8 cellular contexts compared by ENCODE assay signal in the genomic region with DNA sequence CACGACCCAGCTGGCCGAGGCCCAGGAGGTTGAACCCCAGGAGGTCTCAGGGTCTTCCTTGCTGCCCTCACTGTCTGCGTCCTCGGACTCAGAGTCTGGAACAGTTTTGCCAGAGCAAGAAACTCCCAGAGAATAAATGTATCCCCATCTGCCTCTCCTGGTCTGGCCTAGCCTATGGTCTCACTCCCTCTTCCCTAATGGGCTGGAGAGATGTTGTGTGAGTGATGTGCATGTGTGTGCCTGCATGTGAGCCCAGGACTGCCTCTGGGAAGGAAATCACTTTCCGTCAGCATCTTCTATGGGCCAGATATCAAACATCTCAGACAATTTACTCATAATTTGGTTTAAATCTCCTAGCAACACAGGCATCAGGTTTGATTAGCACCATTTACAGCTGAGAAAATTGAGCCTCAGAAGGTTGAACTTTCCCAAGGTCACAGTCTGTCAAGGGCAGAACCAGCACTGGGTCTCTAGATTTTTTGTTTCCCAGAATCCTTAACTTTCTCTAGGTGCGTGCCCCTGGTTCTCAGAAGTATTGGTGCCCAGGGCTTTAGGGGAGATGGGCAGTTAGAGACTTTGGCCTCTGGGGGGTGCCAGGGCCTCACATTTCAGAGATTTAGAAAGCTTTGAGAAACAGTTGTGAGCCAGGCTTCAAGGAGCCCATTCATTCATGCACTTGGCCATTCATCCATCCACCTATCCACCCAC. TPM values are rescaled to one million over a fixed set of nuclear protein-coding genes. Genes with fewer than 3 reads are reported as not detected.
DNase-seq lines count a peak whose midpoint lies in the region; ATAC-seq and TF ChIP-seq lines count a peak whose summit lies in the region.

No MANE protein-coding gene starts in this region.

- no peaks in the 10 kb centered on the region for H3K36me3 Mint-ChIP-seq in activated CD8-positive, alpha-beta memory T cell treated with anti-CD3 and anti-CD28 coated beads, Interleukin-2, amount 10 ng/mL, durations not matched to agents 7 days and 5 days
- no peaks in the 10 kb centered on the region for H3K36me3 Mint-ChIP-seq in type B pancreatic cell

- H3K27ac Mint-ChIP-seq in activated CD8-positive, alpha-beta memory T cell treated with anti-CD3 and anti-CD28 coated beads, Interleukin-2, amount 10 ng/mL, durations not matched to agents 7 days and 5 days: no peak overlapping the region
- no peak overlapping the region for H3K27ac Mint-ChIP-seq in type B pancreatic cell

- H3K4me3 ChIP-seq in kidney epithelial cell (ENCODE audit: low read depth, low read length): no peak overlapping the region

- H3K27me3 Mint-ChIP-seq in activated CD8-positive, alpha-beta memory T cell treated with anti-CD3 and anti-CD28 coated beads, Interleukin-2, amount 10 ng/mL, durations not matched to agents 7 days and 5 days: peaks cover 3% of the 10 kb centered on the region
- H3K27me3 Mint-ChIP-seq in type B pancreatic cell: no peaks in the 10 kb centered on the region

- no peak overlapping the region for H3K4me3 Mint-ChIP-seq in activated CD8-positive, alpha-beta memory T cell treated with anti-CD3 and anti-CD28 coated beads, Interleukin-2, amount 10 ng/mL, durations not matched to agents 7 days and 5 days
- no peak overlapping the region for H3K4me3 Mint-ChIP-seq in type B pancreatic cell

- H3K9me3 Mint-ChIP-seq in activated CD8-positive, alpha-beta memory T cell treated with anti-CD3 and anti-CD28 coated beads, Interleukin-2, amount 10 ng/mL, durations not matched to agents 7 days and 5 days (ENCODE audit: low read depth): no peaks in the 10 kb centered on the region
- no peaks in the 10 kb centered on the region for H3K9me3 Mint-ChIP-seq in type B pancreatic cell

- CTCF ChIA-PET in activated CD8-positive, alpha-beta memory T cell treated with anti-CD3 and anti-CD28 coated beads, Interleukin-2, amount 10 ng/mL, durations not matched to agents 7 days and 5 days (lab: Charles Lee): interaction anchor here (1.2 to 1.4 kb wide), 3 partner anchors 10 to 161 kb away, joined by 3 to 5 read pairs (median 4); partner anchors contain the start of gene ELN

- peaks cover 5% of the 10 kb centered on the region for H3K27me3 ChIP-seq in kidney epithelial cell (ENCODE audit: control insufficient read depth, insufficient read depth, low read length)

- ATAC-seq in activated CD8-positive, alpha-beta memory T cell treated with anti-CD3 and anti-CD28 coated beads, Interleukin-2, amount 10 ng/mL, durations not matched to agents 7 days and 5 days: peak; percentile 42
- ATAC-seq in GM21529 (IDR thresholded peaks at IDR 0.05; ENCODE audit: unreplicated experiment): no peak

- H3K4me1 Mint-ChIP-seq in activated CD8-positive, alpha-beta memory T cell treated with anti-CD3 and anti-CD28 coated beads, Interleukin-2, amount 10 ng/mL, durations not matched to agents 7 days and 5 days: no peaks in the 10 kb centered on the region
- peaks cover 7% of the 10 kb centered on the region for H3K4me1 Mint-ChIP-seq in type B pancreatic cell (ENCODE audit: unreplicated experiment)

- no peaks in the 10 kb centered on the region for H3K36me3 ChIP-seq in kidney epithelial cell (ENCODE audit: control insufficient read depth, insufficient read depth, low read length)

- TF ChIP-seq CTCF in kidney epithelial cell (IDR thresholded peaks at IDR 0.05; ENCODE audit: insufficient read depth, low read length, poor library complexity, severe bottlenecking) (peak; percentile 65), type B pancreatic cell (conservative IDR thresholded peaks at IDR 0.05) (peak; percentile 67)

- no peak for DNase-seq in activated CD8-positive, alpha-beta memory T cell treated with anti-CD3 and anti-CD28 coated beads, Interleukin-2, amount 10 ng/mL, durations not matched to agents 7 days and 5 days
- DNase-seq in activated CD8-positive, alpha-beta memory T cell treated with anti-CD3 and anti-CD28 coated beads for 24 hours: no peak
- DNase-seq in NCI-H1105 treated with DMSO at 0.1 percent for 48 hours (lab: John Stamatoyannopoulos, UW) (peak; percentile 13), astrocyte of the hippocampus (ENCODE audit: low read depth, low spot score) (peak; percentile 83), kidney epithelial cell (ENCODE audit: low read depth) (no peak), type B pancreatic cell (ENCODE audit: extremely low spot score, unreplicated experiment) (no peak), GOT3 (lab: John Stamatoyannopoulos, UW) (no peak)

RNA-seq across cellular contexts. Expression of gene TMEM270, which starts 4.9 kb away (rescaled TPM):
- not detected for total RNA-seq in activated CD8-positive, alpha-beta memory T cell treated with anti-CD3 and anti-CD28 coated beads, Interleukin-2, amount 10 ng/mL, durations not matched to agents 7 days and 5 days
- not detected in 2 replicates for total RNA-seq in kidney epithelial cell
- total RNA-seq in type B pancreatic cell (ENCODE audit: low replicate concordance): 0.57 TPM in 1 of 2 replicates, not detected in the other

RNA-seq across cellular contexts. Expression of gene METTL27, which starts 23.6 kb away (rescaled TPM):
- under 1 TPM in 1 of 2 experiments, not detected in 1; 0.55 TPM for total RNA-seq in activated CD8-positive, alpha-beta memory T cell treated with anti-CD3 and anti-CD28 coated beads, Interleukin-2, amount 10 ng/mL, durations not matched to agents 7 days and 5 days
- total RNA-seq in kidney epithelial cell (1.5 and 2.6 TPM in 2 replicates), type B pancreatic cell (ENCODE audit: low replicate concordance) (8.5 and 11.5 TPM in 2 replicates)

RNA-seq across cellular contexts. Expression of gene CLDN4, which starts 35.1 kb away (rescaled TPM):
- total RNA-seq in activated CD8-positive, alpha-beta memory T cell treated with anti-CD3 and anti-CD28 coated beads, Interleukin-2, amount 10 ng/mL, durations not matched to agents 7 days and 5 days: under 1 TPM; 0.09 to 0.12 TPM
- total RNA-seq in kidney epithelial cell: 892 and 990 TPM in 2 replicates
- total RNA-seq in type B pancreatic cell (ENCODE audit: low replicate concordance): 223 and 787 TPM in 2 replicates

Comparison
In these comparisons a context has a peak if more than half of its experiments do, and no peak if none do; other contexts are left out.
1. DNase-seq: peak in NCI-H1105 treated with DMSO at 0.1 percent for 48 hours (single experiment) and astrocyte of the hippocampus (single experiment); none in activated CD8-positive, alpha-beta memory T cell treated with anti-CD3 and anti-CD28 coated beads, Interleukin-2, amount 10 ng/mL, durations not matched to agents 7 days and 5 days (single experiment), activated CD8-positive, alpha-beta memory T cell treated with anti-CD3 and anti-CD28 coated beads for 24 hours (single experiment), kidney epithelial cell (single experiment), type B pancreatic cell (single experiment) and GOT3 (single experiment).
2. RNA of gene CLDN4, which starts 35.1 kb away (total RNA-seq): 892 to 990 TPM in kidney epithelial cell and 223 to 787 TPM in type B pancreatic cell; 0.09 to 0.12 TPM in activated CD8-positive, alpha-beta memory T cell treated with anti-CD3 and anti-CD28 coated beads, Interleukin-2, amount 10 ng/mL, durations not matched to agents 7 days and 5 days; every median in the first group is over 100 times any median in the second.